In genomic region chr10:114645729-114646128, GRCh38 we compare ENCODE assay signal across 27 cellular contexts.
"Had no signal": no experiment of that assay in that cellular context is flagged by ENCODE, and none has a peak within 500 bp of the region (broad histone marks: within the 10 kb centered on the region; RNA-seq: fewer than 3 reads in every experiment).

No MANE protein-coding gene starts in this region.

- H3K36me3 Mint-ChIP-seq: memory B cell; mesothelial cell of epicardium; natural killer cell treated with Interleukin-12 subunit alpha and Interleukin-12 subunit beta and Interleukin-15 and Interleukin-18, amount 100 ng/mL, for 72 hours; neural progenitor cell; stimulated activated memory B cell treated with anti-CD40 and anti-IgM and Interleukin-4, amounts not matched to agents 10 μg/mL and 1 μg/mL and 100 μg/mL, for 72 hours had no signal

- H3K27me3 ChIP-seq: dorsolateral prefrontal cortex, esophagus muscularis mucosa, gastroesophageal sphincter, left lung, neural progenitor cell, ovary, right lobe of liver, spleen, tibial artery, upper lobe of left lung, uterus had no signal

- H3K4me3 ChIP-seq: dorsolateral prefrontal cortex, esophagus muscularis mucosa, gastroesophageal sphincter, left lung, lower lobe of right lung, neural progenitor cell, ovary, right lobe of liver, spleen, tibial artery, upper lobe of left lung, uterus had no signal

- H3K27ac Mint-ChIP-seq: memory B cell; mesothelial cell of epicardium; natural killer cell treated with Interleukin-12 subunit alpha and Interleukin-12 subunit beta and Interleukin-15 and Interleukin-18, amount 100 ng/mL, for 72 hours; neural progenitor cell; stimulated activated memory B cell treated with anti-CD40 and anti-IgM and Interleukin-4, amounts not matched to agents 10 μg/mL and 1 μg/mL and 100 μg/mL, for 72 hours; stimulated activated naive CD8-positive, alpha-beta T cell treated with anti-CD3 and anti-CD28 coated beads, Interleukin-15, Interleukin-2, amounts not matched to agents 100 ng/mL and 50 ng/mL, for 24 hours had no signal

- ATAC-seq: gastroesophageal sphincter; left lung; lower lobe of right lung; natural killer cell treated with Interleukin-12 subunit alpha and Interleukin-12 subunit beta and Interleukin-15 and Interleukin-18, amount 100 ng/mL, for 72 hours; stimulated activated memory B cell treated with anti-CD40 and anti-IgM and Interleukin-4, amounts not matched to agents 10 μg/mL and 1 μg/mL and 100 μg/mL, for 72 hours had no signal

- DNase-seq: cortex of kidney; dorsolateral prefrontal cortex; effector CD8-positive, alpha-beta T cell; foreskin fibroblast; hippocampal formation; kidney glomerular epithelial cell; left lung; lower lobe of right lung; nucleus accumbens; ovary; right lobe of liver; spleen; stimulated activated CD4-positive, alpha-beta T cell treated with anti-CD3 and anti-CD28 coated beads, Interleukin-15, amount 100 ng/mL, for 24 hours; stimulated activated CD4-positive, alpha-beta T cell treated with anti-CD3 and anti-CD28 coated beads, Interleukin-1b, Interleukin-23, amount 100 ng/mL, for 48 hours; stimulated activated CD4-positive, alpha-beta T cell treated with anti-CD3 and anti-CD28 coated beads, Interleukin-4, amount 100 ng/mL, for 24 hours; tibial artery; upper lobe of left lung; uterus had no signal

- H3K9ac ChIP-seq: neural progenitor cell had no signal

- H3K36me3 ChIP-seq: esophagus muscularis mucosa, gastroesophageal sphincter, left lung, lower lobe of right lung, neural progenitor cell, ovary, right lobe of liver, spleen, tibial artery, upper lobe of left lung, uterus had no signal

- H3K4me1 Mint-ChIP-seq: neural progenitor cell; stimulated activated memory B cell treated with anti-CD40 and anti-IgM and Interleukin-4, amounts not matched to agents 10 μg/mL and 1 μg/mL and 100 μg/mL, for 72 hours had no signal

- H3K9me3 Mint-ChIP-seq: memory B cell; mesothelial cell of epicardium; natural killer cell treated with Interleukin-12 subunit alpha and Interleukin-12 subunit beta and Interleukin-15 and Interleukin-18, amount 100 ng/mL, for 72 hours; neural progenitor cell; stimulated activated memory B cell treated with anti-CD40 and anti-IgM and Interleukin-4, amounts not matched to agents 10 μg/mL and 1 μg/mL and 100 μg/mL, for 72 hours; stimulated activated naive CD8-positive, alpha-beta T cell treated with anti-CD3 and anti-CD28 coated beads, Interleukin-15, Interleukin-2, amounts not matched to agents 100 ng/mL and 50 ng/mL, for 24 hours had no signal

- H3K4me1 ChIP-seq: neural progenitor cell, spleen, tibial artery had no signal

- H3K27me3 Mint-ChIP-seq: stimulated activated memory B cell treated with anti-CD40 and anti-IgM and Interleukin-4, amounts not matched to agents 10 μg/mL and 1 μg/mL and 100 μg/mL, for 72 hours; stimulated activated naive CD8-positive, alpha-beta T cell treated with anti-CD3 and anti-CD28 coated beads, Interleukin-15, Interleukin-2, amounts not matched to agents 100 ng/mL and 50 ng/mL, for 24 hours had no signal

- H3K4me3 Mint-ChIP-seq: memory B cell; mesothelial cell of epicardium; natural killer cell treated with Interleukin-12 subunit alpha and Interleukin-12 subunit beta and Interleukin-15 and Interleukin-18, amount 100 ng/mL, for 72 hours; neural progenitor cell; stimulated activated memory B cell treated with anti-CD40 and anti-IgM and Interleukin-4, amounts not matched to agents 10 μg/mL and 1 μg/mL and 100 μg/mL, for 72 hours; stimulated activated naive CD8-positive, alpha-beta T cell treated with anti-CD3 and anti-CD28 coated beads, Interleukin-15, Interleukin-2, amounts not matched to agents 100 ng/mL and 50 ng/mL, for 24 hours had no signal

- H3K9me3 ChIP-seq: esophagus muscularis mucosa, gastroesophageal sphincter, left lung, lower lobe of right lung, ovary, right lobe of liver, spleen, tibial artery, upper lobe of left lung, uterus had no signal

- H3K27ac ChIP-seq: epithelial cell of prostate, esophagus muscularis mucosa, gastroesophageal sphincter, left lung, lower lobe of right lung, neural progenitor cell, ovary, spleen, tibial artery, uterus had no signal
